Comparison of ENCODE assay signal across 28 cellular contexts in genomic region chr18:42969366-42969765, GRCh38.
"Had no signal": no experiment of that assay in that cellular context is flagged by ENCODE, and none has a peak within 500 bp of the region (broad histone marks: within the 10 kb centered on the region; RNA-seq: fewer than 3 reads in every experiment).

No MANE protein-coding gene starts in this region.

- H3K4me1 ChIP-seq: pancreas, prostate gland, right lobe of liver, sigmoid colon, suprapubic skin, testis, tibial artery, transverse colon, upper lobe of right lung, uterus had no signal

- H3K4me3 ChIP-seq: pancreas, prostate gland, right lobe of liver, sigmoid colon, suprapubic skin, testis, tibial artery, transverse colon, upper lobe of right lung, uterus had no signal

- H3K27me3 ChIP-seq: neutrophil, pancreas, sigmoid colon, suprapubic skin, testis, tibial artery, transverse colon, upper lobe of right lung, uterus had no signal

- H3K4me1 Mint-ChIP-seq: nephron progenitor cell; neural crest cell; stimulated activated effector memory CD8-positive, alpha-beta T cell treated with anti-CD3 and anti-CD28 coated beads, Interleukin-12 subunit alpha, Interleukin-12 subunit beta, amount 100 ng/mL, for 72 hours; stimulated activated naive B cell treated with anti-CD40 and anti-IgM and Interleukin-4, amounts not matched to agents 10 μg/mL and 1 μg/mL and 100 μg/mL, for 72 hours; stimulated activated naive CD8-positive, alpha-beta T cell treated with anti-CD3 and anti-CD28 coated beads, Interleukin-15, amount 100 ng/mL, for 72 hours had no signal

- DNase-seq: naive thymus-derived CD8-positive, alpha-beta T cell; nephron progenitor cell; nucleus accumbens; pancreas; right cardiac atrium; right lobe of liver; sigmoid colon; small intestine; stimulated activated CD4-positive, alpha-beta T cell treated with anti-CD3 and anti-CD28 coated beads, Interleukin-15, amount 100 ng/mL, for 24 hours; stimulated activated CD4-positive, alpha-beta T cell treated with anti-CD3 and anti-CD28 coated beads, Interleukin-2, amount 100 ng/mL, for 24 hours; stimulated activated CD4-positive, alpha-beta T cell treated with anti-CD3 and anti-CD28 coated beads, Interleukin-2, amount 100 ng/mL, for 48 hours; stimulated activated CD4-positive, alpha-beta T cell treated with anti-CD3 and anti-CD28 coated beads, Interleukin-4, amount 100 ng/mL, for 24 hours; stimulated activated naive B cell treated with anti-CD40 and anti-IgM and Interleukin-4, amounts not matched to agents 10 μg/mL and 1 μg/mL and 100 μg/mL, for 72 hours; stimulated activated naive CD8-positive, alpha-beta T cell treated with anti-CD3 and anti-CD28 coated beads, Interleukin-15, amount 100 ng/mL, for 72 hours; stimulated activated naive CD8-positive, alpha-beta T cell treated with anti-CD3 and anti-CD28 coated beads, Interleukin-15, Interleukin-2, amounts not matched to agents 100 U/mL and 50 U/mL, for 24 hours; substantia nigra; testis; tibial artery; transverse colon; upper lobe of right lung; uterus had no signal

- H3K27me3 Mint-ChIP-seq: naive thymus-derived CD8-positive, alpha-beta T cell; natural killer cell treated with Interleukin-12 subunit alpha and Interleukin-12 subunit beta and Interleukin-15 and Interleukin-18, amount 100 ng/mL, for 72 hours; stimulated activated naive B cell treated with anti-CD40 and anti-IgM and Interleukin-4, amounts not matched to agents 10 μg/mL and 1 μg/mL and 100 μg/mL, for 72 hours; stimulated activated naive CD8-positive, alpha-beta T cell treated with anti-CD3 and anti-CD28 coated beads, Interleukin-15, amount 100 ng/mL, for 72 hours; type B pancreatic cell had no signal

- H3K4me3 Mint-ChIP-seq: naive thymus-derived CD8-positive, alpha-beta T cell; natural killer cell treated with Interleukin-12 subunit alpha and Interleukin-12 subunit beta and Interleukin-15 and Interleukin-18, amount 100 ng/mL, for 72 hours; nephron progenitor cell; neural crest cell; stimulated activated effector memory CD8-positive, alpha-beta T cell treated with anti-CD3 and anti-CD28 coated beads, Interleukin-12 subunit alpha, Interleukin-12 subunit beta, amount 100 ng/mL, for 72 hours; stimulated activated naive B cell treated with anti-CD40 and anti-IgM and Interleukin-4, amounts not matched to agents 10 μg/mL and 1 μg/mL and 100 μg/mL, for 72 hours; stimulated activated naive CD8-positive, alpha-beta T cell treated with anti-CD3 and anti-CD28 coated beads, Interleukin-15, amount 100 ng/mL, for 72 hours; type B pancreatic cell had no signal

- H3K9me3 ChIP-seq: neutrophil, pancreas, prostate gland, right lobe of liver, sigmoid colon, suprapubic skin, testis, tibial artery, transverse colon, upper lobe of right lung, uterus had no signal

- H3K9me3 Mint-ChIP-seq: nephron progenitor cell; neural crest cell; stimulated activated naive B cell treated with anti-CD40 and anti-IgM and Interleukin-4, amounts not matched to agents 10 μg/mL and 1 μg/mL and 100 μg/mL, for 72 hours; type B pancreatic cell had no signal

- FAIRE-seq: pancreas, small intestine had no signal

- ATAC-seq: naive thymus-derived CD8-positive, alpha-beta T cell; natural killer cell treated with Interleukin-12 subunit alpha and Interleukin-12 subunit beta and Interleukin-15 and Interleukin-18, amount 100 ng/mL, for 72 hours; pancreas; right cardiac atrium; right lobe of liver; stimulated activated effector memory CD8-positive, alpha-beta T cell treated with anti-CD3 and anti-CD28 coated beads, Interleukin-12 subunit alpha, Interleukin-12 subunit beta, amount 100 ng/mL, for 72 hours; stimulated activated naive B cell treated with anti-CD40 and anti-IgM and Interleukin-4, amounts not matched to agents 10 μg/mL and 1 μg/mL and 100 μg/mL, for 72 hours; stimulated activated naive CD8-positive, alpha-beta T cell treated with anti-CD3 and anti-CD28 coated beads, Interleukin-15, amount 100 ng/mL, for 72 hours; stimulated activated naive CD8-positive, alpha-beta T cell treated with anti-CD3 and anti-CD28 coated beads, Interleukin-15, Interleukin-2, amounts not matched to agents 100 U/mL and 50 U/mL, for 24 hours; upper lobe of right lung had no signal

- H3K36me3 ChIP-seq: neutrophil, pancreas, prostate gland, right lobe of liver, sigmoid colon, suprapubic skin, tibial artery, transverse colon, upper lobe of right lung, uterus had no signal

- H3K27ac ChIP-seq: neutrophil, pancreas, prostate gland, right lobe of liver, sigmoid colon, suprapubic skin, testis, tibial artery, transverse colon, upper lobe of right lung, uterus had no signal

- H3K36me3 Mint-ChIP-seq: naive thymus-derived CD8-positive, alpha-beta T cell; stimulated activated effector memory CD8-positive, alpha-beta T cell treated with anti-CD3 and anti-CD28 coated beads, Interleukin-12 subunit alpha, Interleukin-12 subunit beta, amount 100 ng/mL, for 72 hours; stimulated activated naive B cell treated with anti-CD40 and anti-IgM and Interleukin-4, amounts not matched to agents 10 μg/mL and 1 μg/mL and 100 μg/mL, for 72 hours; type B pancreatic cell had no signal

- H3K27ac Mint-ChIP-seq: naive thymus-derived CD8-positive, alpha-beta T cell; natural killer cell treated with Interleukin-12 subunit alpha and Interleukin-12 subunit beta and Interleukin-15 and Interleukin-18, amount 100 ng/mL, for 72 hours; nephron progenitor cell; stimulated activated effector memory CD8-positive, alpha-beta T cell treated with anti-CD3 and anti-CD28 coated beads, Interleukin-12 subunit alpha, Interleukin-12 subunit beta, amount 100 ng/mL, for 72 hours; stimulated activated naive B cell treated with anti-CD40 and anti-IgM and Interleukin-4, amounts not matched to agents 10 μg/mL and 1 μg/mL and 100 μg/mL, for 72 hours; stimulated activated naive CD8-positive, alpha-beta T cell treated with anti-CD3 and anti-CD28 coated beads, Interleukin-15, amount 100 ng/mL, for 72 hours; type B pancreatic cell had no signal
